In the genomic region with DNA sequence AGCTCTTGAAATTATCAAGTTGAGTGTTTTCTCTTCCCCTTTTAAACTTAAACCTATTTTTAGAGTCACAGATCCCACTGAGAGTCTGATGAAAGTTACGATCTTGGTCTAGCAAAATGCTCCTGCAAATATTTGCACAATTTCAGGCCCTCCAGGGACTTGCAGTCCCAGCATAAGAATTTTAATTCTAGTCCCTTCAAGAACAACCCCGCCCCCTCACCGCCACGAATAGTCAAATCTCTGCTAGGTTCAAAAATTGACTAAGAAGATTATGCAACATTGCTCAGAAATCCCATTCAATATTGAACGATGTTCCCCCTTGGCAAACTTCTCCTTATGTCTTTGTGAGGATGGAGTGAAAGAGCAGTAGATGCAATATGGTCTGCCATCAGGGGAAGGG, we compare ENCODE assay signal across 28 cellular contexts.
"Had no signal": no experiment of that assay in that cellular context is flagged by ENCODE, and none has a peak within 500 bp of the region (broad histone marks: within the 10 kb centered on the region; RNA-seq: fewer than 3 reads in every experiment).

No MANE protein-coding gene starts in this region.

- H3K27me3 ChIP-seq: cardiac muscle cell, hepatocyte, neural progenitor cell, upper lobe of right lung had no signal

- H3K9me3 Mint-ChIP-seq: activated T-cell treated with anti-CD3 and anti-CD28 coated beads, Interleukin-2, amount 50 U/mL, for 24 hours; activated T-helper 2 cell treated with anti-CD3 and anti-CD28 coated beads, Interferon-gamma antibody, Interleukin-2, Interleukin-4, amounts not matched to agents 10 μg/mL and 5 μg/mL and 100 μg/mL, durations not matched to agents 14 hours and 24 hours and 36 hours; dendritic cell treated with granulocyte-macrophage colony-stimulating factor and Interleukin-4, amounts not matched to agents 40 ng/mL and 50 ng/mL, for 4 days had no signal

- H3K27me3 Mint-ChIP-seq: dendritic cell treated with granulocyte-macrophage colony-stimulating factor and Interleukin-4, amounts not matched to agents 40 ng/mL and 50 ng/mL, for 4 days had no signal

- H3K36me3 Mint-ChIP-seq: activated naive CD8-positive, alpha-beta T cell; mesothelial cell of epicardium; naive thymus-derived CD8-positive, alpha-beta T cell; neural progenitor cell; stimulated activated naive B cell treated with anti-CD40 and anti-IgM and Interleukin-4, amounts not matched to agents 10 μg/mL and 1 μg/mL and 100 μg/mL, for 72 hours had no signal

- H3K4me3 Mint-ChIP-seq: activated naive CD8-positive, alpha-beta T cell; activated T-cell treated with anti-CD3 and anti-CD28 coated beads, Interleukin-2, amount 50 U/mL, for 24 hours; dendritic cell treated with granulocyte-macrophage colony-stimulating factor and Interleukin-4, amounts not matched to agents 40 ng/mL and 50 ng/mL, for 4 days; mesothelial cell of epicardium; naive thymus-derived CD8-positive, alpha-beta T cell; neural progenitor cell; stimulated activated naive B cell treated with anti-CD40 and anti-IgM and Interleukin-4, amounts not matched to agents 10 μg/mL and 1 μg/mL and 100 μg/mL, for 72 hours; WTC11 had no signal

- H3K9me3 ChIP-seq: thoracic aorta, upper lobe of right lung had no signal

- H3K9ac ChIP-seq: neural progenitor cell had no signal

- H3K4me3 ChIP-seq: cardiac muscle cell, hepatocyte, neural progenitor cell, smooth muscle cell, thoracic aorta, upper lobe of right lung had no signal

- H3K27ac ChIP-seq: cardiac muscle cell, foreskin keratinocyte, hepatocyte, neural progenitor cell, upper lobe of right lung had no signal

- H3K27ac Mint-ChIP-seq: activated naive CD8-positive, alpha-beta T cell; activated T-cell treated with anti-CD3 and anti-CD28 coated beads, Interleukin-2, amount 50 U/mL, for 24 hours; activated T-helper 2 cell treated with anti-CD3 and anti-CD28 coated beads, Interferon-gamma antibody, Interleukin-2, Interleukin-4, amounts not matched to agents 10 μg/mL and 5 μg/mL and 100 μg/mL, durations not matched to agents 14 hours and 24 hours and 36 hours; dendritic cell treated with granulocyte-macrophage colony-stimulating factor and Interleukin-4, amounts not matched to agents 40 ng/mL and 50 ng/mL, for 4 days; mesothelial cell of epicardium; naive thymus-derived CD8-positive, alpha-beta T cell; neural progenitor cell; stimulated activated naive B cell treated with anti-CD40 and anti-IgM and Interleukin-4, amounts not matched to agents 10 μg/mL and 1 μg/mL and 100 μg/mL, for 72 hours; WTC11 had no signal

- H3K36me3 ChIP-seq: cardiac muscle cell, neural progenitor cell, thoracic aorta, upper lobe of right lung had no signal

- H3K4me1 Mint-ChIP-seq: mesothelial cell of epicardium; naive thymus-derived CD8-positive, alpha-beta T cell; stimulated activated naive B cell treated with anti-CD40 and anti-IgM and Interleukin-4, amounts not matched to agents 10 μg/mL and 1 μg/mL and 100 μg/mL, for 72 hours; WTC11 had no signal

- ATAC-seq: foreskin keratinocyte; left ventricle myocardium superior; naive thymus-derived CD8-positive, alpha-beta T cell; sciatic nerve; stimulated activated naive B cell treated with anti-CD40 and anti-IgM and Interleukin-4, amounts not matched to agents 10 μg/mL and 1 μg/mL and 100 μg/mL, for 72 hours; upper lobe of right lung; WTC11 had no signal

- H3K4me1 ChIP-seq: foreskin keratinocyte, neural progenitor cell, upper lobe of right lung had no signal

- DNase-seq: activated CD4-positive, alpha-beta T cell treated with anti-CD3 and anti-CD28 coated beads, Interleukin-2, amount 50 U/mL, for 4 hours; activated CD8-positive, alpha-beta memory T cell treated with anti-CD3 and anti-CD28 coated beads for 24 hours; activated CD8-positive, alpha-beta memory T cell treated with anti-CD3 and anti-CD28 coated beads, Interleukin-2, amount 50 U/mL, for 4 hours; activated naive CD4-positive, alpha-beta T cell; activated T-cell treated with anti-CD3 and anti-CD28 coated beads, Interleukin-2, amount 50 U/mL, for 24 hours; effector CD8-positive, alpha-beta T cell; erythroblast; foreskin keratinocyte; kidney glomerular epithelial cell; left ventricle myocardium superior; mammary epithelial cell; naive thymus-derived CD8-positive, alpha-beta T cell; stimulated activated CD4-positive, alpha-beta T cell treated with anti-CD3 and anti-CD28 coated beads, Interleukin-2, amount 100 ng/mL, for 48 hours; stimulated activated CD8-positive, alpha-beta memory T cell treated with anti-CD3 and anti-CD28 coated beads, Interleukin-4, amount 100 ng/mL, for 48 hours; stimulated activated naive B cell treated with anti-CD40 and anti-IgM and Interleukin-4, amounts not matched to agents 10 μg/mL and 1 μg/mL and 100 μg/mL, for 72 hours; T-helper 1 cell; upper lobe of right lung had no signal
